In the genomic region with DNA sequence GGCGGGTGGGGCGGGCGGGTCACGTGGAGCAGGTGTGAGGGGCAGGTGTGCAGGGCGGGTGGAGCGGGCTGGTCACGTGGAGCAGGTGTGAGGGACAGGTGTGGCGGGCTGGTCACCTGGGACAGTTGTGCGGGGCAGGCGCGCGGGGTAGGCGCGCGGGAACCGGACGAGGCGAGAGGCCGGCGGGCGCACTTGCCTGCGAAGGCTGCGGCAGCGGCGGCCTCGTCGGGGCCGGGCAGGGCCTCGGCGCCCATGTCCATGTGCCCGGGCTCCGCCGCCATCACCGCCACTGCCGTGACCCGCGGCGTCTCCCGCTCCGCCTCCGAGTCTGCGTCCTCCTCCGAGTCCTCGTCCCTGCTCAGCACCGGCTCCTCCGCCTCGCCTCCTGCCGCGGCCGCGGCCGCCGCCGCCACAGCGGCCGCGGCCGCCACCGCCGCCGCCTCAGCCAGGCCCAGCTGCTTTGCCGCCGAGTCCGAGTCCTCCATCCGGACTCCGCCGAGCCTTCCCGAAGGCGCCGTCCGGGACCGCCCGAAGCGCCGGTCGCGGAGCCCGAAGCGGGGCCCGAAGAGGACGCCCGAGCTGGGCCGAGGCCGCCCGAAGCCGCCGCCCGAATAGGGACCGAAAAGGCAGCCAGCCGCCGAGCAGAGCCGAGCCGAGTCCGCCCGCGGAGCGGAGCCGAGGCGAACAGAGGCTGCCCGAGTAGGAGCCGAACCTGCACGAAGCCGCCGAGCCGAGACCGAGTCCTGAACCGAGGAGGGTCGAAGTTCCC, we compare ENCODE assay signal across 8 cellular contexts. TPM values are rescaled to one million over a fixed set of nuclear protein-coding genes. Genes with fewer than 3 reads are reported as not detected.
A peak's percentile ranks its signal among the peaks of the same experiment; 100 is the strongest.
DNase-seq lines count a peak whose midpoint lies in the region; ATAC-seq and TF ChIP-seq lines count a peak whose summit lies in the region.

DEAF1 (minus strand) TSS at position 660 of the 769 bp plus-strand sequence; CDS start at position 485, 175 bp downstream.

- H3K4me1 Mint-ChIP-seq in activated T-cell treated with anti-CD3 and anti-CD28 coated beads, Interleukin-2, amount 50 U/mL, for 72 hours (ENCODE audit: low read depth): peaks cover 64% of the 10 kb centered on the region

- H3K36me3 Mint-ChIP-seq in activated T-cell treated with anti-CD3 and anti-CD28 coated beads, Interleukin-2, amount 50 U/mL, for 72 hours (ENCODE audit: insufficient read depth in 2 of 2): peaks cover 0 to 8% of the 10 kb centered on the region in 2 donors

- no peak for TF ChIP-seq EP300 in esophagus muscularis mucosa (IDR thresholded peaks at IDR 0.05)

- BruUV-seq in Panc1 (replicated peaks; lab: Mats Ljungman, UMichigan): no TSS peak

- ATAC-seq in GM21723 (IDR thresholded peaks at IDR 0.05; ENCODE audit: unreplicated experiment): peak; percentile 79
- ATAC-seq in Panc1: peak; percentile 89
- ATAC-seq in activated T-cell treated with anti-CD3 and anti-CD28 coated beads, Interleukin-2, amount 50 U/mL, for 72 hours (replicated peaks in 1 of 2): peak; percentile 77 to 82

- H3K27ac ChIP-seq in Panc1 (ENCODE audit: low read length) (peak within 1 kb of the TSS; percentile 96), esophagus muscularis mucosa (replicated peaks in 1 of 4) (peak within 1 kb of the TSS; percentile 94 to 100 (median 98)), muscle layer of duodenum (ENCODE audit: low read length) (peak within 1 kb of the TSS; percentile 97)

- POLR2A ChIA-PET in Panc1 (lab: Charles Lee): interaction anchor here (0.5 to 1.1 kb wide), 10 partner anchors 9 to 339 kb away, joined by 3 to 8 read pairs (median 4); no protein-coding TSS in a partner anchor

- no peak for TF ChIP-seq CTCF in Panc1 (IDR thresholded peaks at IDR 0.05)
- no peak for TF ChIP-seq CTCF in esophagus muscularis mucosa (IDR thresholded peaks at IDR 0.05)

- H3K27me3 Mint-ChIP-seq in activated T-cell treated with anti-CD3 and anti-CD28 coated beads, Interleukin-2, amount 50 U/mL, for 72 hours (ENCODE audit: low read depth): no peaks in the 10 kb centered on the region

- intact Hi-C loops in Panc1 (cut with micrococcal nuclease; ENCODE audit: unreplicated experiment) (no loop called here), esophagus muscularis mucosa (cut with DNase I) (no loop called here)

- H3K27me3 ChIP-seq in Panc1 (ENCODE audit: control insufficient read depth, insufficient read depth, low read length) (no peaks in the 10 kb centered on the region), esophagus muscularis mucosa (no peaks in the 10 kb centered on the region), muscle layer of duodenum (ENCODE audit: low read depth, low read length) (no peaks in the 10 kb centered on the region)

- in situ Hi-C loops in Panc1 (cut with HindIII; ENCODE audit: low pct_unique_long_range_greater_than_20kb, low sequenced_read_pairs): no loop called here

- peak within 1 kb of the TSS; percentile 84 to 98 for H3K4me3 Mint-ChIP-seq in activated T-cell treated with anti-CD3 and anti-CD28 coated beads, Interleukin-2, amount 50 U/mL, for 72 hours

- WGBS in esophagus muscularis mucosa: 24% methylated on average over 9 of the region's 108 CpGs

- H3K9me3 ChIP-seq in Panc1 (ENCODE audit: control insufficient read depth, insufficient read depth, low read depth, low read length) (no peaks in the 10 kb centered on the region), esophagus muscularis mucosa (no peaks in the 10 kb centered on the region), muscle layer of duodenum (ENCODE audit: control insufficient read depth in 1 of 2, low read length in 2 of 2) (no peaks in the 10 kb centered on the region)

- H3K27ac Mint-ChIP-seq in activated T-cell treated with anti-CD3 and anti-CD28 coated beads, Interleukin-2, amount 50 U/mL, for 72 hours: peak within 1 kb of the TSS; percentile 97

- CTCF ChIA-PET in Panc1 (lab: Charles Lee): interaction anchor here (0.6 kb wide), 1 partner anchor 73 kb away, joined by 4 read pairs; no protein-coding TSS in a partner anchor

- H3K4me3 ChIP-seq in Panc1 (ENCODE audit: low read depth in 2 of 2, low read length in 2 of 2) (peak within 1 kb of the TSS; percentile 75 to 78), esophagus muscularis mucosa (peak within 1 kb of the TSS; percentile 85 to 95 (median 88)), muscle layer of duodenum (ENCODE audit: low read depth in 1 of 2, low read length in 2 of 2) (peak within 1 kb of the TSS; percentile 70 to 91)

- H3K36me3 ChIP-seq in Panc1 (ENCODE audit: control insufficient read depth, insufficient read depth, low read length): no peaks in the 10 kb centered on the region
- H3K36me3 ChIP-seq in esophagus muscularis mucosa: peaks cover 0 to 18% (median 7%) of the 10 kb centered on the region in 4 donors
- H3K36me3 ChIP-seq in muscle layer of duodenum (ENCODE audit: control insufficient read depth in 1 of 2, insufficient read depth in 2 of 2, low read length in 2 of 2): peaks cover 0 to 9% of the 10 kb centered on the region in 2 donors

- DNase-seq in DMS53 treated with DMSO at 0.1 percent for 48 hours (lab: John Stamatoyannopoulos, UW; ENCODE audit: unreplicated experiment) (peak; percentile 98), KG1 (lab: John Stamatoyannopoulos, UW) (peak; percentile 96), Panc1 (ENCODE audit: low read depth, low spot score) (peak; percentile 94), esophagus muscularis mucosa (ENCODE audit: extremely low spot score) (peak; percentile 99)
- DNase-seq in activated T-cell treated with anti-CD3 and anti-CD28 coated beads, Interleukin-2, amount 50 U/mL, for 72 hours: peak; percentile 99 to 100
- DNase-seq in stimulated activated CD8-positive, alpha-beta memory T cell treated with anti-CD3 and anti-CD28 coated beads, Interleukin-7, amount 100 ng/mL, for 4 hours (ENCODE audit: low read depth in 2 of 2): peak; percentile 95 to 98

- TF ChIP-seq POLR2A in esophagus muscularis mucosa (IDR thresholded peaks at IDR 0.05; ENCODE audit: low read depth): no peak

- peaks cover 55% of the 10 kb centered on the region for H3K4me1 ChIP-seq in Panc1 (ENCODE audit: control insufficient read depth, insufficient read depth, low read length)
- H3K4me1 ChIP-seq in esophagus muscularis mucosa: peaks cover 34 to 57% (median 52%) of the 10 kb centered on the region in 4 donors
- H3K4me1 ChIP-seq in muscle layer of duodenum (ENCODE audit: control insufficient read depth in 1 of 2, insufficient read depth in 2 of 2, low read length in 2 of 2): peaks cover 0 to 40% of the 10 kb centered on the region in 2 donors

- H3K9me3 Mint-ChIP-seq in activated T-cell treated with anti-CD3 and anti-CD28 coated beads, Interleukin-2, amount 50 U/mL, for 72 hours: no peaks in the 10 kb centered on the region

RNA-seq across cellular contexts. Expression of gene DEAF1, which starts in this region (rescaled TPM):
- total RNA-seq in Panc1 (2021; ENCODE audit: unreplicated experiment) (105 TPM), esophagus muscularis mucosa (10 to 100 TPM; 24.9 to 57.1 (median 39.4) TPM)
- 143 TPM for polyA plus RNA-seq in Panc1 (2012; ENCODE audit: insufficient read length)
- total RNA-seq in activated T-cell treated with anti-CD3 and anti-CD28 coated beads, Interleukin-2, amount 50 U/mL, for 72 hours: 10 to 100 TPM; 40.5 to 66.1 TPM

Comparison
In these comparisons a context has a peak if more than half of its experiments do, and no peak if none do; other contexts are left out.
1. Peak in every context shown above with its lines: DNase-seq, ATAC-seq, H3K4me3 ChIP-seq and H3K27ac ChIP-seq.